8 cellular contexts compared by ENCODE assay signal in genomic region chr1:201945157-201945556, GRCh38. TPM values are rescaled to one million over a fixed set of nuclear protein-coding genes. Genes with fewer than 3 reads are reported as not detected.
DNase-seq lines count a peak whose midpoint lies in the region; ATAC-seq and TF ChIP-seq lines count a peak whose summit lies in the region.

No MANE protein-coding gene starts in this region.

- POLR2A ChIA-PET in Caco-2 (lab: Charles Lee), result interaction anchor here (0.5 to 2.0 kb wide), 3 partner anchors 10 to 502 kb away, joined by 3 to 9 read pairs (median 3); partner anchors contain the start of gene TIMM17A
- POLR2A ChIA-PET in activated CD4-positive, alpha-beta memory T cell treated with anti-CD3 and anti-CD28 coated beads, Interleukin-2, amount 10 ng/mL, durations not matched to agents 7 days and 5 days (lab: Charles Lee), result interaction anchor here (0.7 to 2.8 kb wide), 2 partner anchors 10 to 39 kb away, joined by 3 to 8 read pairs; partner anchors contain the start of gene TIMM17A

- peaks cover 10% of the 10 kb centered on the region for H3K4me1 ChIP-seq in Caco-2

- H3K9me3 Mint-ChIP-seq in Caco-2 (ENCODE audit: unreplicated experiment) (no peaks in the 10 kb centered on the region), progenitor cell of endocrine pancreas (ENCODE audit: low read depth) (no peaks in the 10 kb centered on the region)
- H3K9me3 Mint-ChIP-seq in activated CD4-positive, alpha-beta T cell treated with anti-CD3 and anti-CD28 coated beads, Interleukin-2, amount 10 ng/mL, durations not matched to agents 24 days and 14 days, result no peaks in the 10 kb centered on the region
- H3K9me3 Mint-ChIP-seq in activated CD4-positive, alpha-beta memory T cell treated with anti-CD3 and anti-CD28 coated beads, Interleukin-2, amount 10 ng/mL, durations not matched to agents 7 days and 5 days, result no peaks in the 10 kb centered on the region

- H3K9me3 ChIP-seq in Caco-2, result no peaks in the 10 kb centered on the region

- TF ChIP-seq CTCF in Caco-2 (IDR thresholded peaks at IDR 0.05; ENCODE audit: insufficient read depth in 1 of 2, low read depth in 1 of 2, low read length in 1 of 2, severe bottlenecking in 1 of 2, unreplicated experiment in 1 of 2) (peak; percentile 17 to 30), fibroblast of the aortic adventitia (IDR thresholded peaks at IDR 0.05; ENCODE audit: insufficient read depth, low read length) (peak; percentile 52), progenitor cell of endocrine pancreas (IDR thresholded peaks at IDR 0.05; ENCODE audit: unreplicated experiment) (peak; percentile 16)

- no peaks in the 10 kb centered on the region for H3K27me3 ChIP-seq in Caco-2 (replicated peaks; ENCODE audit: control insufficient read depth, insufficient read depth, low read length)

- no peak for ATAC-seq in HG03097 (IDR thresholded peaks at IDR 0.05; ENCODE audit: low FRiP score, unreplicated experiment)

- peaks cover 9% of the 10 kb centered on the region for H3K27me3 Mint-ChIP-seq in Caco-2 (ENCODE audit: insufficient read depth, unreplicated experiment)
- H3K27me3 Mint-ChIP-seq in progenitor cell of endocrine pancreas, result peaks cover 40% of the 10 kb centered on the region
- peaks cover 58% of the 10 kb centered on the region for H3K27me3 Mint-ChIP-seq in activated CD4-positive, alpha-beta T cell treated with anti-CD3 and anti-CD28 coated beads, Interleukin-2, amount 10 ng/mL, durations not matched to agents 24 days and 14 days
- H3K27me3 Mint-ChIP-seq in activated CD4-positive, alpha-beta memory T cell treated with anti-CD3 and anti-CD28 coated beads, Interleukin-2, amount 10 ng/mL, durations not matched to agents 7 days and 5 days, result peaks cover 61% of the 10 kb centered on the region

- H3K36me3 Mint-ChIP-seq in Caco-2 (ENCODE audit: insufficient read depth, unreplicated experiment) (no peaks in the 10 kb centered on the region), progenitor cell of endocrine pancreas (ENCODE audit: insufficient read depth) (no peaks in the 10 kb centered on the region)
- no peaks in the 10 kb centered on the region for H3K36me3 Mint-ChIP-seq in activated CD4-positive, alpha-beta T cell treated with anti-CD3 and anti-CD28 coated beads, Interleukin-2, amount 10 ng/mL, durations not matched to agents 24 days and 14 days (ENCODE audit: low read depth)
- H3K36me3 Mint-ChIP-seq in activated CD4-positive, alpha-beta memory T cell treated with anti-CD3 and anti-CD28 coated beads, Interleukin-2, amount 10 ng/mL, durations not matched to agents 7 days and 5 days (ENCODE audit: low read depth), result no peaks in the 10 kb centered on the region

- CTCF ChIA-PET in Caco-2 (lab: Charles Lee), result interaction anchor here (2.3 kb wide), 1 partner anchor 67 kb away, joined by 8 read pairs; no protein-coding TSS in a partner anchor
- CTCF ChIA-PET in activated CD4-positive, alpha-beta memory T cell treated with anti-CD3 and anti-CD28 coated beads, Interleukin-2, amount 10 ng/mL, durations not matched to agents 7 days and 5 days (lab: Charles Lee), result interaction anchor here (2.0 to 2.2 kb wide), 2 partner anchors 50 to 58 kb away, joined by 4 to 10 read pairs; no protein-coding TSS in a partner anchor

- DNase-seq in Caco-2, result no peak
- DNase-seq in OCI-M1 (lab: John Stamatoyannopoulos, UW), result peak; percentile 61
- no peak for DNase-seq in fibroblast of the aortic adventitia (ENCODE audit: low read depth)
- no peak for DNase-seq in progenitor cell of endocrine pancreas (ENCODE audit: low spot score, unreplicated experiment)
- no peak for DNase-seq in activated CD4-positive, alpha-beta T cell treated with anti-CD3 and anti-CD28 coated beads, Interleukin-2, amount 10 ng/mL, durations not matched to agents 24 days and 14 days
- DNase-seq in stimulated activated CD4-positive, alpha-beta T cell treated with anti-CD3 and anti-CD28 coated beads, Interleukin-4, amount 100 ng/mL, for 4 hours, result no peak
- no peak for DNase-seq in activated CD4-positive, alpha-beta memory T cell treated with anti-CD3 and anti-CD28 coated beads, Interleukin-2, amount 10 ng/mL, durations not matched to agents 7 days and 5 days

- intact Hi-C loops in Caco-2 (cut with micrococcal nuclease; ENCODE audit: unreplicated experiment), result no loop called here
- intact Hi-C loops in activated CD4-positive, alpha-beta T cell treated with anti-CD3 and anti-CD28 coated beads, Interleukin-2, amount 10 ng/mL, durations not matched to agents 24 days and 14 days (cut with micrococcal nuclease), result no loop called here

- BruUV-seq in Caco-2 (replicated peaks; lab: Mats Ljungman, UMichigan), result no TSS peak

- H3K4me3 Mint-ChIP-seq in Caco-2 (ENCODE audit: unreplicated experiment), result no peak overlapping the region
- no peak overlapping the region for H3K4me3 Mint-ChIP-seq in progenitor cell of endocrine pancreas (ENCODE audit: low read depth)
- H3K4me3 Mint-ChIP-seq in activated CD4-positive, alpha-beta T cell treated with anti-CD3 and anti-CD28 coated beads, Interleukin-2, amount 10 ng/mL, durations not matched to agents 24 days and 14 days, result no peak overlapping the region
- no peak overlapping the region for H3K4me3 Mint-ChIP-seq in activated CD4-positive, alpha-beta memory T cell treated with anti-CD3 and anti-CD28 coated beads, Interleukin-2, amount 10 ng/mL, durations not matched to agents 7 days and 5 days

- H3K27ac Mint-ChIP-seq in Caco-2 (ENCODE audit: unreplicated experiment) (no peak overlapping the region), progenitor cell of endocrine pancreas (no peak overlapping the region)
- no peak overlapping the region for H3K27ac Mint-ChIP-seq in activated CD4-positive, alpha-beta T cell treated with anti-CD3 and anti-CD28 coated beads, Interleukin-2, amount 10 ng/mL, durations not matched to agents 24 days and 14 days
- no peak overlapping the region for H3K27ac Mint-ChIP-seq in activated CD4-positive, alpha-beta memory T cell treated with anti-CD3 and anti-CD28 coated beads, Interleukin-2, amount 10 ng/mL, durations not matched to agents 7 days and 5 days

- no peaks in the 10 kb centered on the region for H3K36me3 ChIP-seq in Caco-2 (ENCODE audit: control insufficient read depth, insufficient read depth, low read length)

- H3K4me1 Mint-ChIP-seq in Caco-2 (ENCODE audit: low read depth, unreplicated experiment) (peaks cover 20% of the 10 kb centered on the region), progenitor cell of endocrine pancreas (ENCODE audit: low read depth) (peaks cover 16% of the 10 kb centered on the region)
- H3K4me1 Mint-ChIP-seq in activated CD4-positive, alpha-beta T cell treated with anti-CD3 and anti-CD28 coated beads, Interleukin-2, amount 10 ng/mL, durations not matched to agents 24 days and 14 days, result peaks cover 9% of the 10 kb centered on the region
- peaks cover 7% of the 10 kb centered on the region for H3K4me1 Mint-ChIP-seq in activated CD4-positive, alpha-beta memory T cell treated with anti-CD3 and anti-CD28 coated beads, Interleukin-2, amount 10 ng/mL, durations not matched to agents 7 days and 5 days

- no peak overlapping the region for H3K4me3 ChIP-seq in Caco-2 (ENCODE audit: low read depth, low read length)
- peak overlapping the region; percentile 70 for H3K4me3 ChIP-seq in fibroblast of the aortic adventitia (ENCODE audit: low read depth, low read length)

RNA-seq across cellular contexts. Expression of gene LMOD1, which starts 1.2 kb away (rescaled TPM):
- total RNA-seq in Caco-2 (2022) (0.11 TPM in 1 of 2 replicates, not detected in the other), fibroblast of the aortic adventitia (ENCODE audit: low replicate concordance) (14.5 and 22.3 TPM in 2 replicates), progenitor cell of endocrine pancreas (0.41 and 0.62 TPM in 2 replicates)
- total RNA-seq in activated CD4-positive, alpha-beta T cell treated with anti-CD3 and anti-CD28 coated beads, Interleukin-2, amount 10 ng/mL, durations not matched to agents 24 days and 14 days, result not detected in 2 replicates
- total RNA-seq in activated CD4-positive, alpha-beta memory T cell treated with anti-CD3 and anti-CD28 coated beads, Interleukin-2, amount 10 ng/mL, durations not matched to agents 7 days and 5 days, result not detected

RNA-seq across cellular contexts. Expression of gene TIMM17A, which starts 10.1 kb away (rescaled TPM):
- total RNA-seq in Caco-2 (2022) (63.7 and 64.1 TPM in 2 replicates), fibroblast of the aortic adventitia (ENCODE audit: low replicate concordance) (29.9 and 59.6 TPM in 2 replicates), progenitor cell of endocrine pancreas (43.5 and 49.5 TPM in 2 replicates)
- 119 and 122 TPM in 2 replicates for total RNA-seq in activated CD4-positive, alpha-beta T cell treated with anti-CD3 and anti-CD28 coated beads, Interleukin-2, amount 10 ng/mL, durations not matched to agents 24 days and 14 days
- 10 to 100 TPM; 42.5 to 44.8 TPM for total RNA-seq in activated CD4-positive, alpha-beta memory T cell treated with anti-CD3 and anti-CD28 coated beads, Interleukin-2, amount 10 ng/mL, durations not matched to agents 7 days and 5 days

RNA-seq across cellular contexts. Expression of gene RNPEP, which starts 37.3 kb away (rescaled TPM):
- 75.9 and 83.0 TPM in 2 replicates for total RNA-seq in Caco-2 (2022)
- 49.3 and 189 TPM in 2 replicates for total RNA-seq in fibroblast of the aortic adventitia (ENCODE audit: low replicate concordance)
- 54.7 and 59.5 TPM in 2 replicates for total RNA-seq in progenitor cell of endocrine pancreas
- 34.2 and 36.1 TPM in 2 replicates for total RNA-seq in activated CD4-positive, alpha-beta T cell treated with anti-CD3 and anti-CD28 coated beads, Interleukin-2, amount 10 ng/mL, durations not matched to agents 24 days and 14 days
- total RNA-seq in activated CD4-positive, alpha-beta memory T cell treated with anti-CD3 and anti-CD28 coated beads, Interleukin-2, amount 10 ng/mL, durations not matched to agents 7 days and 5 days, result 10 to 100 TPM; 38.5 to 41.1 TPM

RNA-seq across cellular contexts. Expression of gene SHISA4, which starts 56.5 kb away (rescaled TPM):
- total RNA-seq in Caco-2 (2022) (1.7 and 3.0 TPM in 2 replicates), fibroblast of the aortic adventitia (ENCODE audit: low replicate concordance) (19.4 and 20.9 TPM in 2 replicates), progenitor cell of endocrine pancreas (6.6 and 7.4 TPM in 2 replicates)
- 0.38 and 0.77 TPM in 2 replicates for total RNA-seq in activated CD4-positive, alpha-beta T cell treated with anti-CD3 and anti-CD28 coated beads, Interleukin-2, amount 10 ng/mL, durations not matched to agents 24 days and 14 days
- total RNA-seq in activated CD4-positive, alpha-beta memory T cell treated with anti-CD3 and anti-CD28 coated beads, Interleukin-2, amount 10 ng/mL, durations not matched to agents 7 days and 5 days, result under 1 TPM; 0.55 to 0.81 TPM
